1 cellular context compared by ENCODE assay signal in the genomic region with DNA sequence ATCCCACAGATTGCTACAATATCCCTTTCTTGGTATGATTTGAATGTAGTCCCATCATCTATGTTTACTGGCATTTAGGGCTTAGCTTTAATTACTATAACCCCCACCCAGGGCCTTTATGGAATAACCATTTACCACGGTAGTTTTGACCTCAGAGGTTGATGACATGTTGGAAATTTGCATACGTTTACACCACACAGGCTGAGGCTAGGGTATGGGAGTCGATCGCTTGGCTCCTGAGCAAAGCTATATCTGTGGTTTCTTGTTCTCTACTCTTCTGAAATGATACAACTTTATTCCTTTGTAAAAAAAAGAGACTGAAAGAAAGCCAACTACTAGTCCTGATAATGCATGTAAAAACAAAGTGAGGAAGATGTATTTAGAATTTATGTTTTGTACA.
TF ChIP-seq lines count a peak whose summit lies in the region.

No MANE protein-coding gene starts in this region.

TF ChIP-seq in WTC11, 78 proteins besides CTCF, POLR2A, EP300 and RAD21 (continued from another document):
- TF ChIP-seq, protein P1, sequence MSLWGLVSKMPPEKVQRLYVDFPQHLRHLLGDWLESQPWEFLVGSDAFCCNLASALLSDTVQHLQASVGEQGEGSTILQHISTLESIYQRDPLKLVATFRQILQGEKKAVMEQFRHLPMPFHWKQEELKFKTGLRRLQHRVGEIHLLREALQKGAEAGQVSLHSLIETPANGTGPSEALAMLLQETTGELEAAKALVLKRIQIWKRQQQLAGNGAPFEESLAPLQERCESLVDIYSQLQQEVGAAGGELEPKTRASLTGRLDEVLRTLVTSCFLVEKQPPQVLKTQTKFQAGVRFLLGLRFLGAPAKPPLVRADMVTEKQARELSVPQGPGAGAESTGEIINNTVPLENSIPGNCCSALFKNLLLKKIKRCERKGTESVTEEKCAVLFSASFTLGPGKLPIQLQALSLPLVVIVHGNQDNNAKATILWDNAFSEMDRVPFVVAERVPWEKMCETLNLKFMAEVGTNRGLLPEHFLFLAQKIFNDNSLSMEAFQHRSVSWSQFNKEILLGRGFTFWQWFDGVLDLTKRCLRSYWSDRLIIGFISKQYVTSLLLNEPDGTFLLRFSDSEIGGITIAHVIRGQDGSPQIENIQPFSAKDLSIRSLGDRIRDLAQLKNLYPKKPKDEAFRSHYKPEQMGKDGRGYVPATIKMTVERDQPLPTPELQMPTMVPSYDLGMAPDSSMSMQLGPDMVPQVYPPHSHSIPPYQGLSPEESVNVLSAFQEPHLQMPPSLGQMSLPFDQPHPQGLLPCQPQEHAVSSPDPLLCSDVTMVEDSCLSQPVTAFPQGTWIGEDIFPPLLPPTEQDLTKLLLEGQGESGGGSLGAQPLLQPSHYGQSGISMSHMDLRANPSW (CRISPR knock-in tag; conservative IDR thresholded peaks at IDR 0.05; ENCODE audit: low read depth) = no peak
- TF ChIP-seq E2F5 (CRISPR knock-in tag; IDR thresholded peaks at IDR 0.05) (no peak), RORB (CRISPR knock-in tag; IDR thresholded peaks at IDR 0.05) (no peak), ZNF532 (CRISPR knock-in tag; IDR thresholded peaks at IDR 0.05; ENCODE audit: borderline replicate concordance) (no peak)
